Comparison of ENCODE assay signal across 8 cellular contexts in the genomic region with DNA sequence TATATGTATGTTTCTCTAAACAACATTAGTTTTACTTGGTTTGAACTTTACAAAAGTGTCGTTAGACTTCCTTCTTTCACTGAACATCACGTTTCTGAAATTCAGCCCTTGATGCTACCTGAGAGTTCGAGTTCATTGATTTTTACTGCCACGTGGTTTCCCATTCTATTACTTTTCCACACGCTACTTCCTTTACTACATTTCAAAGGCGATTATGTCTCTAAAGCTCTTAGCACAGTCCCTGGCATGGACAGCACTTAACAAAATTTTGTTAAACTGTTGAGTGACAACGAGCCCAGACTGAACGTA. TPM values are rescaled to one million over a fixed set of nuclear protein-coding genes. Genes with fewer than 3 reads are reported as not detected.
DNase-seq lines count a peak whose midpoint lies in the region; ATAC-seq and TF ChIP-seq lines count a peak whose summit lies in the region.

No MANE protein-coding gene starts in this region.

- peaks cover 46% of the 10 kb centered on the region for H3K4me1 Mint-ChIP-seq in activated naive CD8-positive, alpha-beta T cell (ENCODE audit: low read depth)

- H3K9me3 ChIP-seq in BLaER1 (no peaks in the 10 kb centered on the region), HAP-1 (no peaks in the 10 kb centered on the region), mucosa of descending colon (no peaks in the 10 kb centered on the region)

- no peak for TF ChIP-seq CTCF in mucosa of descending colon (IDR thresholded peaks at IDR 0.05)
- no peak for TF ChIP-seq CTCF in GM10266 (IDR thresholded peaks at IDR 0.05; ENCODE audit: control insufficient read depth, insufficient read depth, low read depth, missing control alignments)

- in situ Hi-C loops in HAP-1 (cut with MboI; ENCODE audit: low sequenced_read_pairs): no loop called here

- H3K36me3 ChIP-seq in BLaER1 (no peaks in the 10 kb centered on the region), HAP-1 (replicated peaks) (no peaks in the 10 kb centered on the region), mucosa of descending colon (ENCODE audit: low read depth) (no peaks in the 10 kb centered on the region)

- H3K36me3 Mint-ChIP-seq in activated naive CD8-positive, alpha-beta T cell: peaks cover 2% of the 10 kb centered on the region

- no peak overlapping the region for H3K9ac ChIP-seq in BLaER1

- no peaks in the 10 kb centered on the region for H3K27me3 ChIP-seq in BLaER1
- no peaks in the 10 kb centered on the region for H3K27me3 ChIP-seq in HAP-1 (ENCODE audit: low read depth)

- H3K4me3 Mint-ChIP-seq in activated naive CD8-positive, alpha-beta T cell: peak overlapping the region; percentile 85

- intact Hi-C loops in mucosa of descending colon (cut with DNase I, micrococcal nuclease): no loop called here

- DNase-seq in HAP-1 (ENCODE audit: low spot score in 2 of 2) (no peak), mucosa of descending colon (no peak), SW 1271 (lab: John Stamatoyannopoulos, UW) (no peak), GM10266 (ENCODE audit: extremely low spot score) (no peak)
- no peak for DNase-seq in stimulated activated CD4-positive, alpha-beta T cell treated with anti-CD3 and anti-CD28 coated beads, Interleukin-4, amount 100 ng/mL, for 24 hours

- no peaks in the 10 kb centered on the region for H3K27me3 Mint-ChIP-seq in activated naive CD8-positive, alpha-beta T cell

- no peak overlapping the region for H3K27ac ChIP-seq in BLaER1

- ATAC-seq in mucosa of descending colon: no peak
- no peak for ATAC-seq in HG03520 (IDR thresholded peaks at IDR 0.05; ENCODE audit: unreplicated experiment)

- peak overlapping the region; percentile 97 for H3K27ac Mint-ChIP-seq in activated naive CD8-positive, alpha-beta T cell

- H4K20me1 ChIP-seq in BLaER1: no peaks in the 10 kb centered on the region

- peak overlapping the region; percentile 69 for H3K4me2 ChIP-seq in BLaER1

- H3K4me3 ChIP-seq in BLaER1 (peak overlapping the region; percentile 46; the same call in 1 of the 2 replicates), HAP-1 (peak overlapping the region; percentile 52; the same call in 1 of the 2 replicates), mucosa of descending colon (peak overlapping the region; percentile 47)

- no peaks in the 10 kb centered on the region for H3K9me3 Mint-ChIP-seq in activated naive CD8-positive, alpha-beta T cell (ENCODE audit: low read depth)

- H3K4me1 ChIP-seq in BLaER1 (peaks cover 17% of the 10 kb centered on the region), HAP-1 (peaks cover 10% of the 10 kb centered on the region), mucosa of descending colon (ENCODE audit: low read depth) (peaks cover 12% of the 10 kb centered on the region)

RNA-seq across cellular contexts. Expression of gene ARHGAP17, which starts 15.9 kb away (rescaled TPM):
- 100 to 1,000 TPM in 2 of 3 donors, 10 to 100 TPM in 1; 95.4 to 145 (median 111) TPM for total RNA-seq in mucosa of descending colon
